8 cellular contexts compared by ENCODE assay signal in the genomic region with DNA sequence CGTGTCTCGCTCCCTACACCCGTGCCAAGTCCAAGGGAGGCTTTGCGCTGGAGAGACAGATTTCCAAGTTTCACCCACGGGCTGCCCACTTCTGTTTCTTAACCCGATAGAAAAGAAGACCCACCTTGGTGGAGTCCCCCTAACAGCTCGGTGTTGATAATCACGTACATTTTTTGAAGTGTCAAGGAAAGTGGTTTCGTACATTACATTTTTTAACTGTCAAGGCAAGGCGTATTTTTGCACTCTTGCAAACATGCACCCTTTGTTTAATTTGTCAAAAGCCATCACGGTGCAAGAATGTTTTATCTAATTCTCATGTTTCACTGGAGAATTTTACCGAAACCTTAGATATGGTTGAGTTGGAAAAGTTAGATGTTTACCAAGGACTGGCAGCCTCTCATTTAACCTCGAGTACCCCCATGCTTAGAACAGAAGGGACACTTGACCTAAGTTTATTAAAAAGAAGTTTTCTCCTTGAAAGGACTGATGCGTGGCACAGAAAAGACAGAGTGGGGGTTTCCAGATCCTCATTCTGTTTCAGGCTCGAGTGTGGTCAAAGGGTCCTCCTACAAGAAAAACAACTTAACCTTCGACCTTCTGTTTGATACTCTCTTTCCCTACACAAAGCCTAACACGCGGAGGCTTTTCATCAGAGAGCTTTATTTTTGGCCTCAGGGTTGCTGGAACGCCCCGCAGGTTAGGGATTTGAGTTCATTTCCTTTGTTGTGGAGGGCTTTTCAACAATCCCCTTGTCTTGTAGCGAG. TPM values are rescaled to one million over a fixed set of nuclear protein-coding genes. Genes with fewer than 3 reads are reported as not detected.
DNase-seq lines count a peak whose midpoint lies in the region; ATAC-seq and TF ChIP-seq lines count a peak whose summit lies in the region.

No MANE protein-coding gene starts in this region.

- POLR2A ChIA-PET in Panc1 (lab: Charles Lee): no interaction called here

- peak overlapping the region; percentile 53; the same call in 1 of the 2 replicates for H3K9ac ChIP-seq in ES-I3 (ENCODE audit: low read depth, low read length)

- H3K9me3 ChIP-seq in ES-I3 (ENCODE audit: control insufficient read depth, insufficient read depth, low read length) (no peaks in the 10 kb centered on the region), Panc1 (ENCODE audit: control insufficient read depth, insufficient read depth, low read depth, low read length) (no peaks in the 10 kb centered on the region), prostate gland (no peaks in the 10 kb centered on the region)

- TF ChIP-seq CTCF in Panc1 (IDR thresholded peaks at IDR 0.05) (peak; percentile 22; the same call in 1 of the 2 replicates), prostate gland (IDR thresholded peaks at IDR 0.05) (no peak)

- WGBS in prostate gland: 10% methylated on average over 21 of the region's 21 CpGs

- DNase-seq in Panc1 (ENCODE audit: low read depth, low spot score) (no peak), fibroblast of gingiva (ENCODE audit: low read depth) (peak; percentile 13), prostate gland (ENCODE audit: low spot score) (peak; percentile 12), GM19238 (ENCODE audit: insufficient read length, low spot score) (no peak), AG08395 (ENCODE audit: low spot score) (no peak)
- DNase-seq in stimulated activated CD4-positive, alpha-beta T cell treated with anti-CD3 and anti-CD28 coated beads, Interleukin-4, amount 100 ng/mL, for 1 hour: no peak

- no peak for ATAC-seq in Panc1
- no peak for ATAC-seq in HG02588 (IDR thresholded peaks at IDR 0.05; ENCODE audit: unreplicated experiment)

- H3K36me3 ChIP-seq in ES-I3 (ENCODE audit: insufficient read depth, low read length) (no peaks in the 10 kb centered on the region), Panc1 (ENCODE audit: control insufficient read depth, insufficient read depth, low read length) (no peaks in the 10 kb centered on the region; the same call in 1 of the 2 replicates), prostate gland (no peaks in the 10 kb centered on the region)

- CTCF ChIA-PET in Panc1 (lab: Charles Lee): no interaction called here

- in situ Hi-C loops in Panc1 (cut with HindIII; ENCODE audit: low pct_unique_long_range_greater_than_20kb, low sequenced_read_pairs): no loop called here

- BruUV-seq in Panc1 (replicated peaks; lab: Mats Ljungman, UMichigan): TSS peak; percentile 64

- H3K27me3 ChIP-seq in Panc1 (ENCODE audit: control insufficient read depth, insufficient read depth, low read length) (no peaks in the 10 kb centered on the region), prostate gland (replicated peaks; ENCODE audit: insufficient read depth) (no peaks in the 10 kb centered on the region)

- H3K4me3 ChIP-seq in Panc1 (ENCODE audit: low read depth in 2 of 2, low read length in 2 of 2): peak overlapping the region; percentile 46 to 49
- peak overlapping the region; percentile 35 for H3K4me3 ChIP-seq in prostate gland

- H3K27ac ChIP-seq in Panc1 (ENCODE audit: low read length) (peak overlapping the region; percentile 57; the same call in 1 of the 2 replicates), prostate gland (peak overlapping the region; percentile 1 to 2)

- H3K4me1 ChIP-seq in ES-I3 (ENCODE audit: insufficient read depth, low read length) (0 out of 2 replicates have a peak, but pooled peaks cover 5% of the 10 kb centered on the region), Panc1 (ENCODE audit: control insufficient read depth, insufficient read depth, low read length) (peaks cover 6% of the 10 kb centered on the region), prostate gland (replicated peaks) (no peaks in the 10 kb centered on the region)

- no peak for TF ChIP-seq POLR2A in prostate gland (IDR thresholded peaks at IDR 0.05)

- intact Hi-C loops in Panc1 (cut with micrococcal nuclease; ENCODE audit: unreplicated experiment): no loop called here
- intact Hi-C loops in prostate gland (cut with DNase I): loop anchor here (5.0 kb wide), 3 partner anchors 41 to 109 kb away; a partner anchor contains a TSS

RNA-seq across cellular contexts. Expression of a gene that starts 0.9 kb away (rescaled TPM):
- total RNA-seq in Panc1 (2021; ENCODE audit: unreplicated experiment): 6.1 TPM
- 2.1 TPM for polyA plus RNA-seq in Panc1 (2012; ENCODE audit: insufficient read length)
- total RNA-seq in prostate gland: 10 to 100 TPM in 1 of 2 donors, 1 to 10 TPM in 1; 7.7 to 20.9 TPM

RNA-seq across cellular contexts. Expression of a gene that starts 40.5 kb away (rescaled TPM):
- total RNA-seq in Panc1 (2021; ENCODE audit: unreplicated experiment) (21.0 TPM), prostate gland (10 to 100 TPM; 12.9 to 31.9 TPM)
- polyA plus RNA-seq in Panc1 (2012; ENCODE audit: insufficient read length): 9.1 TPM

Comparison
In these comparisons a context has a peak if more than half of its experiments do, and no peak if none do; other contexts are left out.
1. DNase-seq: peak in fibroblast of gingiva (single experiment) and prostate gland (single experiment); none in Panc1 (single experiment), GM19238 (single experiment), stimulated activated CD4-positive, alpha-beta T cell treated with anti-CD3 and anti-CD28 coated beads, Interleukin-4, amount 100 ng/mL, for 1 hour (single experiment) and AG08395 (single experiment).